1 cellular context compared by ENCODE assay signal in genomic region chr10:29370092-29370611, GRCh38.
A peak's percentile ranks its signal among the peaks of the same experiment; 100 is the strongest.
TF ChIP-seq lines count a peak whose summit lies in the region.

No MANE protein-coding gene starts in this region.

TF ChIP-seq in HEK293, 187 proteins besides CTCF, POLR2A, EP300 and RAD21 (continued from another document):
- TF ChIP-seq PRDM10 (tag by site-specific recombination; IDR thresholded peaks at IDR 0.05) (peak; percentile 83), ZNF2 (tag by site-specific recombination; IDR thresholded peaks at IDR 0.05) (0 out of 2 replicates have a peak, but pooled peaks have one; percentile 29), ZBTB8A (tag by site-specific recombination; IDR thresholded peaks at IDR 0.05) (peak; percentile 36; the same call in 1 of the 2 replicates), ZSCAN30 (tag by site-specific recombination; IDR thresholded peaks at IDR 0.05) (no peak), ZNF501 (tag by site-specific recombination; IDR thresholded peaks at IDR 0.05) (0 out of 2 replicates have a peak, but pooled peaks have one; percentile 32), PRDM1 (tag by site-specific recombination; IDR thresholded peaks at IDR 0.05) (peak; percentile 46; the same call in 1 of the 2 replicates), ZNF214 (tag by site-specific recombination; IDR thresholded peaks at IDR 0.05; ENCODE audit: borderline replicate concordance) (0 out of 2 replicates have a peak, but pooled peaks have one; percentile 8), OSR2 (tag by site-specific recombination; IDR thresholded peaks at IDR 0.05) (peak; percentile 85), RBAK (tag by site-specific recombination; IDR thresholded peaks at IDR 0.05) (no peak), ZNF121 (tag by site-specific recombination; IDR thresholded peaks at IDR 0.05) (no peak), ZNF629 (tag by site-specific recombination; IDR thresholded peaks at IDR 0.05) (0 out of 2 replicates have a peak, but pooled peaks have one; percentile 55), ZNF529 (tag by site-specific recombination; IDR thresholded peaks at IDR 0.05; ENCODE audit: insufficient replicate concordance) (no peak)
TF ChIP-seq in HEK293: peak in this region for 10.
